2 cellular contexts compared by ENCODE assay signal in genomic region chr4:142077048-142077447, GRCh38.
TF ChIP-seq lines count a peak whose summit lies in the region.

No MANE protein-coding gene starts in this region.

TF ChIP-seq in SK-N-SH treated with all-trans-retinoic acid at 6 μM for 48 hours, 23 proteins besides CTCF, POLR2A, EP300 and RAD21 (continued from another document):
- TF ChIP-seq CSRNP3 (CRISPR knock-in tag; IDR thresholded peaks at IDR 0.05) (no peak), TSHZ2 (CRISPR knock-in tag; IDR thresholded peaks at IDR 0.05) (no peak), ZNF8 (CRISPR knock-in tag; IDR thresholded peaks at IDR 0.05) (no peak)

TF ChIP-seq in SK-N-SH, 30 proteins besides CTCF, POLR2A, EP300 and RAD21 (continued from another document):
- TF ChIP-seq MXI1 (IDR thresholded peaks at IDR 0.05; ENCODE audit: low read depth, low read length) = no peak
- no peak for TF ChIP-seq POLR2AphosphoS5 (IDR thresholded peaks at IDR 0.05; ENCODE audit: low read depth, low read length)
- TF ChIP-seq MAX (IDR thresholded peaks at IDR 0.05; ENCODE audit: low read depth) = no peak
- TF ChIP-seq RXRA (IDR thresholded peaks at IDR 0.05; ENCODE audit: borderline replicate concordance, low read depth) = no peak
- TF ChIP-seq GATA2 (CRISPR knock-in tag; IDR thresholded peaks at IDR 0.05) = no peak
- no peak for TF ChIP-seq USF1 (IDR thresholded peaks at IDR 0.05; ENCODE audit: borderline replicate concordance, low read depth)
- no peak for TF ChIP-seq JUND (IDR thresholded peaks at IDR 0.05)
